In genomic region chr20:41176711-41177552, GRCh38 we compare ENCODE assay signal across 13 cellular contexts. TPM values are rescaled to one million over a fixed set of nuclear protein-coding genes. Genes with fewer than 3 reads are reported as not detected.
DNase-seq lines count a peak whose midpoint lies in the region; ATAC-seq, FAIRE-seq and TF ChIP-seq lines count a peak whose summit lies in the region.
"Had no signal": no experiment of that assay in that cellular context is flagged by ENCODE, and none has a peak within 500 bp of the region (broad histone marks: within the 10 kb centered on the region; RNA-seq: fewer than 3 reads in every experiment).

No MANE protein-coding gene starts in this region.

- peaks cover 6 to 31% of the 10 kb centered on the region in 2 donors for H3K36me3 ChIP-seq in left lung
- H3K36me3 ChIP-seq in small intestine (ENCODE audit: control insufficient read depth in 2 of 2, insufficient read depth in 2 of 2, low read length in 2 of 2) = peaks cover 3 to 16% of the 10 kb centered on the region in 2 donors

- no peaks in the 10 kb centered on the region for H3K9me3 Mint-ChIP-seq in stimulated activated naive CD8-positive, alpha-beta T cell treated with anti-CD3 and anti-CD28 coated beads, Interleukin-15, Interleukin-2, amounts not matched to agents 100 ng/mL and 50 ng/mL, for 24 hours
- no peaks in the 10 kb centered on the region for H3K9me3 Mint-ChIP-seq in nephron progenitor cell
- H3K9me3 Mint-ChIP-seq: stimulated activated memory B cell treated with anti-CD40 and anti-IgM and Interleukin-4, amounts not matched to agents 10 μg/mL and 1 μg/mL and 100 μg/mL, for 72 hours; T-helper 2 cell treated with Interferon-gamma antibody and Interleukin-4, amounts not matched to agents 5 μg/mL and 100 μg/mL, for 36 hours had no signal

- no peak overlapping the region for H3K4me3 Mint-ChIP-seq in stimulated activated naive CD8-positive, alpha-beta T cell treated with anti-CD3 and anti-CD28 coated beads, Interleukin-15, Interleukin-2, amounts not matched to agents 100 ng/mL and 50 ng/mL, for 24 hours
- no peak overlapping the region for H3K4me3 Mint-ChIP-seq in nephron progenitor cell
- H3K4me3 Mint-ChIP-seq: stimulated activated memory B cell treated with anti-CD40 and anti-IgM and Interleukin-4, amounts not matched to agents 10 μg/mL and 1 μg/mL and 100 μg/mL, for 72 hours; T-helper 2 cell treated with Interferon-gamma antibody and Interleukin-4, amounts not matched to agents 5 μg/mL and 100 μg/mL, for 36 hours had no signal

- H3K27ac ChIP-seq in coronary artery = peak overlapping the region; percentile 86 to 93
- no peak overlapping the region for H3K27ac ChIP-seq in left lung
- peak overlapping the region in 1 of 2 donors; percentile 24 for H3K27ac ChIP-seq in small intestine (ENCODE audit: low read depth in 1 of 2, low read length in 1 of 2)
- H3K27ac ChIP-seq: BLaER1 treated with 17β-estradiol and CSF1 and Interleukin-3, amounts not matched to agents 10 nM and 100 nM had no signal

- H3K9me3 ChIP-seq in left lung = no peaks in the 10 kb centered on the region
- no peaks in the 10 kb centered on the region for H3K9me3 ChIP-seq in small intestine (ENCODE audit: control insufficient read depth, low read depth)
- H3K9me3 ChIP-seq: BLaER1 treated with 17β-estradiol and CSF1 and Interleukin-3, amounts not matched to agents 10 nM and 100 nM had no signal

- H3K4me1 Mint-ChIP-seq in stimulated activated naive CD8-positive, alpha-beta T cell treated with anti-CD3 and anti-CD28 coated beads, Interleukin-15, Interleukin-2, amounts not matched to agents 100 ng/mL and 50 ng/mL, for 24 hours (ENCODE audit: low read depth) = peaks cover 5% of the 10 kb centered on the region
- H3K4me1 Mint-ChIP-seq in nephron progenitor cell = peaks cover 22% of the 10 kb centered on the region
- H3K4me1 Mint-ChIP-seq: stimulated activated memory B cell treated with anti-CD40 and anti-IgM and Interleukin-4, amounts not matched to agents 10 μg/mL and 1 μg/mL and 100 μg/mL, for 72 hours had no signal

- intact Hi-C loops in left lung (cut with DNase I) = loop anchor here in 1 of 2 donors (10.0 kb wide), 1 partner anchor 48 kb away; no protein-coding TSS in a partner anchor

- TF ChIP-seq CTCF in coronary artery (IDR thresholded peaks at IDR 0.05) (no peak), nephron progenitor cell (IDR thresholded peaks at IDR 0.05) (no peak), left lung (IDR thresholded peaks at IDR 0.05) (no peak), GM13977 (IDR thresholded peaks at IDR 0.05; ENCODE audit: extremely low read depth, insufficient read depth, missing control alignments) (no peak)

- no peaks in the 10 kb centered on the region for H3K27me3 Mint-ChIP-seq in stimulated activated naive CD8-positive, alpha-beta T cell treated with anti-CD3 and anti-CD28 coated beads, Interleukin-15, Interleukin-2, amounts not matched to agents 100 ng/mL and 50 ng/mL, for 24 hours
- no peaks in the 10 kb centered on the region for H3K27me3 Mint-ChIP-seq in nephron progenitor cell (ENCODE audit: low read depth, poor library complexity)
- H3K27me3 Mint-ChIP-seq: stimulated activated memory B cell treated with anti-CD40 and anti-IgM and Interleukin-4, amounts not matched to agents 10 μg/mL and 1 μg/mL and 100 μg/mL, for 72 hours had no signal

- peaks cover 0 to 14% of the 10 kb centered on the region in 2 donors for H3K4me1 ChIP-seq in left lung
- no peaks in the 10 kb centered on the region for H3K4me1 ChIP-seq in small intestine (ENCODE audit: control insufficient read depth in 2 of 2, insufficient read depth in 1 of 2, low read depth in 1 of 2, low read length in 1 of 2)
- H3K4me1 ChIP-seq: BLaER1 treated with 17β-estradiol and CSF1 and Interleukin-3, amounts not matched to agents 10 nM and 100 nM had no signal

- H3K27me3 ChIP-seq in left lung = no peaks in the 10 kb centered on the region
- H3K27me3 ChIP-seq in small intestine (ENCODE audit: control insufficient read depth in 2 of 2, insufficient read depth in 2 of 2, low read length in 2 of 2) = no peaks in the 10 kb centered on the region

- no peak for FAIRE-seq in small intestine (lab: Jason Lieb, UNC)

- peak overlapping the region; percentile 67 for H3K27ac Mint-ChIP-seq in stimulated activated naive CD8-positive, alpha-beta T cell treated with anti-CD3 and anti-CD28 coated beads, Interleukin-15, Interleukin-2, amounts not matched to agents 100 ng/mL and 50 ng/mL, for 24 hours
- H3K27ac Mint-ChIP-seq in nephron progenitor cell = peak overlapping the region; percentile 70
- H3K27ac Mint-ChIP-seq: stimulated activated memory B cell treated with anti-CD40 and anti-IgM and Interleukin-4, amounts not matched to agents 10 μg/mL and 1 μg/mL and 100 μg/mL, for 72 hours; T-helper 2 cell treated with Interferon-gamma antibody and Interleukin-4, amounts not matched to agents 5 μg/mL and 100 μg/mL, for 36 hours had no signal

- peaks cover 59% of the 10 kb centered on the region for H3K36me3 Mint-ChIP-seq in stimulated activated naive CD8-positive, alpha-beta T cell treated with anti-CD3 and anti-CD28 coated beads, Interleukin-15, Interleukin-2, amounts not matched to agents 100 ng/mL and 50 ng/mL, for 24 hours (ENCODE audit: low read depth)
- H3K36me3 Mint-ChIP-seq in nephron progenitor cell (ENCODE audit: low read depth) = peaks cover 49% of the 10 kb centered on the region

- H3K4me3 ChIP-seq in coronary artery = no peak overlapping the region
- H3K4me3 ChIP-seq in left lung = no peak overlapping the region
- H3K4me3 ChIP-seq in small intestine (ENCODE audit: low read depth in 1 of 2, low read length in 2 of 2) = no peak overlapping the region
- H3K4me3 ChIP-seq: BLaER1 treated with 17β-estradiol and CSF1 and Interleukin-3, amounts not matched to agents 10 nM and 100 nM had no signal

- WGBS in small intestine, 3 donors = 88 to 89% (median 88%) methylated on average over 8 of the region's 8 CpGs

- in situ Hi-C loops in GM13977 (cut with MboI; ENCODE audit: low pct_unique_long_range_greater_than_20kb, low sequenced_read_pairs, unreplicated experiment) = loop anchor here (5.0 kb wide), 1 partner anchor 165 kb away; the partner anchor contains the start of gene LPIN3

- no peak for DNase-seq in stimulated activated naive CD8-positive, alpha-beta T cell treated with anti-CD3 and anti-CD28 coated beads, Interleukin-15, Interleukin-2, amounts not matched to agents 100 U/mL and 50 U/mL, for 24 hours
- DNase-seq in coronary artery (ENCODE audit: low spot score) (peak; percentile 70), nephron progenitor cell (no peak), left lung (no peak), small intestine (no peak), GM13977 (ENCODE audit: low spot score) (no peak), GM19238 (ENCODE audit: insufficient read length, low spot score) (no peak)
- DNase-seq: activated effector memory CD4-positive, alpha-beta T cell treated with anti-CD3 and anti-CD28 coated beads, Interleukin-2, amount 50 U/mL, for 16 hours; NCI-H69 had no signal

- no peak for ATAC-seq in stimulated activated naive CD8-positive, alpha-beta T cell treated with anti-CD3 and anti-CD28 coated beads, Interleukin-15, Interleukin-2, amounts not matched to agents 100 U/mL and 50 U/mL, for 24 hours
- ATAC-seq in left lung = no peak
- ATAC-seq: stimulated activated memory B cell treated with anti-CD40 and anti-IgM and Interleukin-4, amounts not matched to agents 10 μg/mL and 1 μg/mL and 100 μg/mL, for 72 hours had no signal

RNA-seq across cellular contexts. Expression of gene PLCG1, which starts 39.6 kb away (rescaled TPM):
- 100 to 1,000 TPM in 1 of 2 donors, 10 to 100 TPM in 1; 64.9 to 121 TPM for total RNA-seq in left lung
- polyA plus RNA-seq in small intestine = 10 to 100 TPM; 27.6 to 67.3 (median 35.0) TPM

Comparison
In these comparisons a context has a peak if more than half of its experiments do, and no peak if none do; other contexts are left out.
1. H3K27ac ChIP-seq: peak in coronary artery (2 of 2); none in left lung (0 of 2).